In genomic region chr6:88633782-88634181, GRCh38 we compare ENCODE assay signal across 33 cellular contexts.
"Had no signal": no experiment of that assay in that cellular context is flagged by ENCODE, and none has a peak within 500 bp of the region (broad histone marks: within the 10 kb centered on the region; RNA-seq: fewer than 3 reads in every experiment).

No MANE protein-coding gene starts in this region.

- H3K4me3 Mint-ChIP-seq: activated B cell treated with CpG ODN at 0.5 μM for 24 hours; activated CD8-positive, alpha-beta T cell treated with anti-CD3 and anti-CD28 coated beads for 36 hours; activated naive CD8-positive, alpha-beta T cell; activated T-cell treated with anti-CD3 and anti-CD28 coated beads, Interleukin-2, amount 50 U/mL, for 4 hours; activated T-helper 17 cell treated with anti-CD3 and anti-CD28 coated beads, Interleukin-2, amount 50 U/mL, for 72 hours; effector memory CD8-positive, alpha-beta T cell; T-helper 17 cell; T-helper 2 cell treated with Interferon-gamma antibody and Interleukin-4, amounts not matched to agents 5 μg/mL and 100 μg/mL, for 36 hours had no signal

- H3K4me1 Mint-ChIP-seq: activated T-helper 17 cell treated with anti-CD3 and anti-CD28 coated beads, Interleukin-2, amount 50 U/mL, for 72 hours had no signal

- H3K36me3 ChIP-seq: adrenal gland, esophagus muscularis mucosa, gastroesophageal sphincter, heart right ventricle, WERI-Rb-1 had no signal

- H3K27ac Mint-ChIP-seq: activated B cell treated with CpG ODN at 0.5 μM for 24 hours; activated CD8-positive, alpha-beta T cell treated with anti-CD3 and anti-CD28 coated beads for 36 hours; activated naive CD8-positive, alpha-beta T cell; activated T-helper 17 cell treated with anti-CD3 and anti-CD28 coated beads, Interleukin-2, amount 50 U/mL, for 72 hours; T-helper 17 cell; T-helper 2 cell treated with Interferon-gamma antibody and Interleukin-4, amounts not matched to agents 5 μg/mL and 100 μg/mL, for 36 hours had no signal

- H3K9me3 Mint-ChIP-seq: activated B cell treated with CpG ODN at 0.5 μM for 24 hours; activated CD8-positive, alpha-beta T cell treated with anti-CD3 and anti-CD28 coated beads for 36 hours; activated T-cell treated with anti-CD3 and anti-CD28 coated beads, Interleukin-2, amount 50 U/mL, for 4 hours; activated T-helper 17 cell treated with anti-CD3 and anti-CD28 coated beads, Interleukin-2, amount 50 U/mL, for 72 hours; effector memory CD8-positive, alpha-beta T cell; T-helper 2 cell treated with Interferon-gamma antibody and Interleukin-4, amounts not matched to agents 5 μg/mL and 100 μg/mL, for 36 hours had no signal

- H3K27ac ChIP-seq: adrenal gland, body of pancreas, esophagus muscularis mucosa, foreskin keratinocyte, gastroesophageal sphincter, heart right ventricle, WERI-Rb-1 had no signal

- H3K27me3 Mint-ChIP-seq: activated B cell treated with CpG ODN at 0.5 μM for 24 hours; activated CD8-positive, alpha-beta T cell treated with anti-CD3 and anti-CD28 coated beads for 36 hours; activated naive CD8-positive, alpha-beta T cell; activated T-helper 17 cell treated with anti-CD3 and anti-CD28 coated beads, Interleukin-2, amount 50 U/mL, for 72 hours; effector memory CD8-positive, alpha-beta T cell; T-helper 17 cell had no signal

- H3K4me1 ChIP-seq: adrenal gland, body of pancreas, esophagus muscularis mucosa, foreskin keratinocyte, gastroesophageal sphincter, heart right ventricle had no signal

- H3K4me3 ChIP-seq: adrenal gland, body of pancreas, esophagus muscularis mucosa, gastroesophageal sphincter, heart right ventricle had no signal

- DNase-seq: activated B cell treated with CpG ODN at 0.5 μM for 24 hours; activated CD4-positive, alpha-beta T cell treated with anti-CD3 and anti-CD28 coated beads for 48 hours; activated CD4-positive, alpha-beta T cell treated with anti-CD3 and anti-CD28 coated beads, Interleukin-2, amount 50 U/mL, for 1 hour; activated CD4-positive, alpha-beta T cell treated with anti-CD3 and anti-CD28 coated beads, Interleukin-2, amount 50 U/mL, for 48 hours; activated CD8-positive, alpha-beta memory T cell treated with anti-CD3 and anti-CD28 coated beads for 24 hours; activated CD8-positive, alpha-beta T cell treated with anti-CD3 and anti-CD28 coated beads for 36 hours; activated effector memory CD4-positive, alpha-beta T cell treated with Interleukin-2 at 50 U/mL for 16 hours; activated gamma-delta T cell treated with Interleukin-2 at 50 U/mL for 16 hours; activated naive CD4-positive, alpha-beta T cell treated with anti-CD3 and anti-CD28 coated beads, Interleukin-2, amount 50 U/mL, for 16 hours; activated naive CD4-positive, alpha-beta T cell treated with Interleukin-2 at 50 U/mL for 16 hours; activated T-cell treated with anti-CD3 and anti-CD28 coated beads, Interleukin-2, amount 50 U/mL, for 4 hours; adrenal gland; amygdala; aorta; body of pancreas; caudate nucleus; cortex of kidney; dermis blood vessel endothelial cell; effector CD4-positive, alpha-beta T cell; effector memory CD8-positive, alpha-beta T cell; erythroblast; foreskin keratinocyte; heart right ventricle; T-helper 17 cell; T1000; WERI-Rb-1 had no signal

- H3K9me3 ChIP-seq: adrenal gland, body of pancreas, esophagus muscularis mucosa, gastroesophageal sphincter, heart right ventricle had no signal

- FAIRE-seq: colon had no signal

- ATAC-seq: activated CD4-positive, CD25-positive, alpha-beta regulatory T cell treated with anti-CD3 and anti-CD28 coated beads, Interleukin-2, amount 50 U/mL, for 24 hours; activated CD8-positive, alpha-beta T cell treated with anti-CD3 and anti-CD28 coated beads for 36 hours; activated T-cell treated with anti-CD3 and anti-CD28 coated beads, Interleukin-2, amount 50 U/mL, for 4 hours; activated T-helper 17 cell treated with anti-CD3 and anti-CD28 coated beads, Interleukin-2, amount 50 U/mL, for 72 hours; body of pancreas; effector memory CD8-positive, alpha-beta T cell; foreskin keratinocyte; gastroesophageal sphincter; heart right ventricle; T-helper 17 cell had no signal

- H3K27me3 ChIP-seq: adrenal gland, body of pancreas, esophagus muscularis mucosa, foreskin keratinocyte, gastroesophageal sphincter, heart right ventricle had no signal
